Comparison of ENCODE assay signal across 8 cellular contexts in the genomic region with DNA sequence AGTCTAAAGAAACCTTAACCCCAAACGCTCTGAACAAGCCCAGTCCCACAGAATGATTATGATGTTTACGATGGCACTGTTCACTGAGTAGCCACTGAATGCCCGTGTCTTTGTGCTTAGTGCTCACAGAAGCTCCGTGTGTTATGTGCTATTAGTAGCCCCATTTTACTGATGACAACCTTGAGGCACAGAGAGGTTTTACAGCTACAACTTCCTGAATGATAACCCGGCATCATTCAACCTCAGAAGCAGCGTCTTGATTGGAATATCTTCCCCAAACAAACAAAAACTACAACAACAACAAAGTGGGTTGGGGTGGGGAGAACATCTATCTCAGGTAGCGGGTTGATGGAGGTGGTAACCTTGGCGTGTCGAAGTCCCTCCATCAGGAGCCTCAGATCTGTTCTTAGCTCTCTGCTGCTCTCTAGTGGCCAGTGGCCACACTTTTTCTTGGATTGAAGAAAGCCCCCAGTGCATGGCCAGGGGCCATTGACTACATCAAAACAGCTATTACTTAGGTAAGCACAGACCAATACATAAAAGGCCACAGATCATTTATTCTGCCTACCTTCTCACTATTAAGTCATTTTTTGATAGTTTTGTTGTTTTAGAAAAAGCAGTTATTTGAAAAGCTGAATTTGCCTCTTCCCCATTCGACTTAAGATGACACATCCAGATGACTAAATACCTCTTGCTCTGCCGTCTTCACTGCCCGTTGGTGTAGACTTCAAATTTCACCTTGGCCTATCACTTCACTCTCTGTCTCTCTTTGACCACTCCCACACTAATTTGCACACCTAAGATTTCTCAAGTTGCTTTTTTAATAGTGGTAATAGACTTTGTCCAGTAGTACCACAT.
A peak's percentile ranks its signal among the peaks of the same experiment; 100 is the strongest.
DNase-seq lines count a peak whose midpoint lies in the region; ATAC-seq lines count a peak whose summit lies in the region.

No MANE protein-coding gene starts in this region.

- DNase-seq in Daoy (ENCODE audit: low read depth) (peak; percentile 48), NOMO-1 treated with DMSO at 0.1 percent for 48 hours (lab: John Stamatoyannopoulos, UW; ENCODE audit: unreplicated experiment) (peak; percentile 6), astrocyte of the hippocampus (ENCODE audit: low read depth, low spot score) (peak; percentile 66), iPS-NIHi7 (ENCODE audit: extremely low spot score) (peak; percentile 91)
- DNase-seq in stimulated activated CD4-positive, alpha-beta T cell treated with anti-CD3 and anti-CD28 coated beads, TNF-alpha, amount 100 ng/mL, for 48 hours (ENCODE audit: low read depth in 3 of 3): peak; percentile 11 to 17 (median 16)

- peak; percentile 83 for ATAC-seq in GM19397 (IDR thresholded peaks at IDR 0.05; ENCODE audit: unreplicated experiment)
- ATAC-seq in HG03520 (IDR thresholded peaks at IDR 0.05; ENCODE audit: unreplicated experiment): peak; percentile 74
- no peak for ATAC-seq in HG02763 (IDR thresholded peaks at IDR 0.05; ENCODE audit: unreplicated experiment)

Comparison
In these comparisons a context has a peak if more than half of its experiments do, and no peak if none do; other contexts are left out.
1. DNase-seq: peak in every context shown above with its lines; median percentile 91 in iPS-NIHi7; 66 in astrocyte of the hippocampus; 48 in Daoy; 16 in stimulated activated CD4-positive, alpha-beta T cell treated with anti-CD3 and anti-CD28 coated beads, TNF-alpha, amount 100 ng/mL, for 48 hours; 6 in NOMO-1 treated with DMSO at 0.1 percent for 48 hours.